8 cellular contexts compared by ENCODE assay signal in genomic region chr18:79523738-79524180, GRCh38.
DNase-seq lines count a peak whose midpoint lies in the region; ATAC-seq and TF ChIP-seq lines count a peak whose summit lies in the region.

No MANE protein-coding gene starts in this region.

- H3K4me3 ChIP-seq in CD4-positive, CD25-positive, alpha-beta regulatory T cell (ENCODE audit: low read depth, low read length): peak overlapping the region; percentile 67
- H3K4me3 ChIP-seq in osteoblast (ENCODE audit: insufficient read depth, low read length) (no peak overlapping the region), MG63 (no peak overlapping the region)

- H3K4me3 Mint-ChIP-seq in CD4-positive, CD25-positive, alpha-beta regulatory T cell: peak overlapping the region; percentile 85 to 96 (median 88)
- H3K4me3 Mint-ChIP-seq in HFFc6: no peak overlapping the region

- H3K4me2 ChIP-seq in osteoblast (ENCODE audit: insufficient read depth, low read length): no peak overlapping the region

- no peaks in the 10 kb centered on the region for H4K20me1 ChIP-seq in osteoblast (ENCODE audit: insufficient read depth, low read length)

- DNase-seq in CD4-positive, CD25-positive, alpha-beta regulatory T cell: peak; percentile 64 to 85 (median 85)
- DNase-seq in KG1 (lab: John Stamatoyannopoulos, UW): peak; percentile 56
- DNase-seq in activated T-cell treated with anti-CD3 and anti-CD28 coated beads for 48 hours (ENCODE audit: low read depth): peak; percentile 63
- DNase-seq in osteoblast (ENCODE audit: insufficient read length, low spot score, missing footprints): peak; percentile 39
- DNase-seq in MG63: no peak
- DNase-seq in HFFc6: no peak
- no peak for DNase-seq in NCI-H345 treated with DMSO at 0.1 percent for 48 hours (lab: John Stamatoyannopoulos, UW; ENCODE audit: unreplicated experiment)

- no peak for TF ChIP-seq CTCF in osteoblast (IDR thresholded peaks at IDR 0.05; ENCODE audit: extremely low read depth, low read depth, low read length)
- TF ChIP-seq CTCF in HFFc6 (IDR thresholded peaks at IDR 0.05): no peak

- H3K79me2 ChIP-seq in osteoblast (ENCODE audit: insufficient read depth, low read length): no peaks in the 10 kb centered on the region

- H3K27me3 ChIP-seq in CD4-positive, CD25-positive, alpha-beta regulatory T cell (ENCODE audit: control insufficient read depth, insufficient read depth, low read length): no peaks in the 10 kb centered on the region
- H3K27me3 ChIP-seq in osteoblast (ENCODE audit: insufficient read depth, low read length) (no peaks in the 10 kb centered on the region), MG63 (no peaks in the 10 kb centered on the region)

- peaks cover 49% of the 10 kb centered on the region for H3K4me1 ChIP-seq in CD4-positive, CD25-positive, alpha-beta regulatory T cell (ENCODE audit: control insufficient read depth, insufficient read depth, low read length, poor library complexity, severe bottlenecking)
- no peaks in the 10 kb centered on the region for H3K4me1 ChIP-seq in osteoblast (ENCODE audit: insufficient read depth, low read length)

- peak overlapping the region; percentile 94 to 100 (median 98) for H3K27ac Mint-ChIP-seq in CD4-positive, CD25-positive, alpha-beta regulatory T cell
- H3K27ac Mint-ChIP-seq in HFFc6: no peak overlapping the region

- H3K36me3 Mint-ChIP-seq in CD4-positive, CD25-positive, alpha-beta regulatory T cell: peaks cover 6% of the 10 kb centered on the region
- no peaks in the 10 kb centered on the region for H3K36me3 Mint-ChIP-seq in HFFc6 (ENCODE audit: low read depth)

- peak overlapping the region; percentile 92 for H3K27ac ChIP-seq in CD4-positive, CD25-positive, alpha-beta regulatory T cell (ENCODE audit: insufficient read depth, low read length, poor library complexity, severe bottlenecking)
- H3K27ac ChIP-seq in osteoblast (ENCODE audit: low read depth, low read length): no peak overlapping the region

- no peak overlapping the region for H2AFZ ChIP-seq in osteoblast (ENCODE audit: low read length)

- H3K27me3 Mint-ChIP-seq in CD4-positive, CD25-positive, alpha-beta regulatory T cell: peaks cover 11% of the 10 kb centered on the region
- H3K27me3 Mint-ChIP-seq in HFFc6 (ENCODE audit: insufficient read depth): no peaks in the 10 kb centered on the region; the same call in none of the 2 replicates

- H3K36me3 ChIP-seq in CD4-positive, CD25-positive, alpha-beta regulatory T cell (ENCODE audit: control insufficient read depth, insufficient read depth, low read length): peaks cover 10% of the 10 kb centered on the region
- H3K36me3 ChIP-seq in osteoblast (ENCODE audit: insufficient read depth, low read length) (no peaks in the 10 kb centered on the region), MG63 (no peaks in the 10 kb centered on the region)

- no peaks in the 10 kb centered on the region for H3K9me3 Mint-ChIP-seq in CD4-positive, CD25-positive, alpha-beta regulatory T cell
- H3K9me3 Mint-ChIP-seq in HFFc6: no peaks in the 10 kb centered on the region

- ATAC-seq in CD4-positive, CD25-positive, alpha-beta regulatory T cell (ENCODE audit: low read depth in 2 of 2): peak; percentile 57 to 62
- ATAC-seq in GM21515 (IDR thresholded peaks at IDR 0.05; ENCODE audit: unreplicated experiment): peak; percentile 63

- H3K4me1 Mint-ChIP-seq in CD4-positive, CD25-positive, alpha-beta regulatory T cell: peaks cover 13 to 62% (median 23%) of the 10 kb centered on the region in 4 donors
- H3K4me1 Mint-ChIP-seq in HFFc6 (ENCODE audit: low read depth): peaks cover 10% of the 10 kb centered on the region; the same call in 1 of the 2 replicates

- no peaks in the 10 kb centered on the region for H3K9me3 ChIP-seq in CD4-positive, CD25-positive, alpha-beta regulatory T cell (ENCODE audit: control insufficient read depth in 2 of 2, low read length in 2 of 2)
- H3K9me3 ChIP-seq in osteoblast (ENCODE audit: low read depth, low read length): no peaks in the 10 kb centered on the region
- H3K9me3 ChIP-seq in MG63: no peaks in the 10 kb centered on the region

Comparison
In these comparisons a context has a peak if more than half of its experiments do, and no peak if none do; other contexts are left out.
1. DNase-seq: peak in CD4-positive, CD25-positive, alpha-beta regulatory T cell (3 of 3), KG1 (single experiment), activated T-cell treated with anti-CD3 and anti-CD28 coated beads for 48 hours (single experiment) and osteoblast (single experiment); none in MG63 (single experiment), HFFc6 (single experiment) and NCI-H345 treated with DMSO at 0.1 percent for 48 hours (single experiment).